In genomic region chr3:184513276-184514150, GRCh38 we compare ENCODE assay signal across 8 cellular contexts. TPM values are rescaled to one million over a fixed set of nuclear protein-coding genes. Genes with fewer than 3 reads are reported as not detected.
DNase-seq lines count a peak whose midpoint lies in the region; ATAC-seq and TF ChIP-seq lines count a peak whose summit lies in the region.

No MANE protein-coding gene starts in this region.

- CTCF ChIA-PET in activated B cell treated with CpG ODN at 0.5 μM for 24 hours (lab: Charles Lee) = interaction anchor here (0.8 to 5.5 kb wide), 26 partner anchors 10 to 629 kb away, joined by 3 to 75 read pairs (median 5); partner anchors contain the start of genes CLCN2, PARL and POLR2H

- H3K4me3 Mint-ChIP-seq in activated B cell treated with CpG ODN at 0.5 μM for 24 hours = peak overlapping the region; percentile 57

- intact Hi-C loops in activated B cell treated with CpG ODN at 0.5 μM for 24 hours (cut with micrococcal nuclease) = loop anchor here (1.0 to 2.0 kb wide), 6 partner anchors 95 to 618 kb away; partner anchors contain the start of gene VWA5B2

- POLR2A ChIA-PET in activated B cell treated with CpG ODN at 0.5 μM for 24 hours (lab: Charles Lee) = interaction anchor here (0.6 to 1.3 kb wide), 5 partner anchors 150 to 618 kb away, joined by 3 to 5 read pairs (median 4); no protein-coding TSS in a partner anchor

- H3K36me3 Mint-ChIP-seq in activated B cell treated with CpG ODN at 0.5 μM for 24 hours (ENCODE audit: low read depth) = no peaks in the 10 kb centered on the region

- H3K27ac ChIP-seq in caudate nucleus (ENCODE audit: low read depth, low read length) = no peak overlapping the region

- DNase-seq in GM13976 (ENCODE audit: low spot score) = peak; percentile 94
- DNase-seq in NCI-H2227 (lab: John Stamatoyannopoulos, UW; ENCODE audit: unreplicated experiment) = peak; percentile 93
- DNase-seq in activated B cell treated with CpG ODN at 0.5 μM for 24 hours = peak; percentile 75
- DNase-seq in caudate nucleus (lab: John Stamatoyannopoulos, UW) = peak in 56 of 61 donors; percentile 1 to 77 (median 54)
- DNase-seq in islet precursor cell = peak; percentile 93
- DNase-seq in stimulated activated CD4-positive, alpha-beta T cell treated with anti-CD3 and anti-CD28 coated beads, Interleukin-12 subunit alpha, Interleukin-12 subunit beta, amount 100 ng/mL, for 24 hours (ENCODE audit: low read depth in 2 of 2) = peak; percentile 67 to 87

- TF ChIP-seq CTCF in GM13976 (IDR thresholded peaks at IDR 0.05; ENCODE audit: borderline replicate concordance, control extremely low read depth, extremely low read depth, insufficient read depth, missing control alignments) (peak; percentile 84), activated B cell treated with CpG ODN at 0.5 μM for 24 hours (IDR thresholded peaks at IDR 0.05) (no peak)

- no peak overlapping the region for H3K27ac Mint-ChIP-seq in activated B cell treated with CpG ODN at 0.5 μM for 24 hours

- peaks cover 3% of the 10 kb centered on the region for H3K9me3 Mint-ChIP-seq in activated B cell treated with CpG ODN at 0.5 μM for 24 hours

- in situ Hi-C loops in GM13976 (cut with MboI; ENCODE audit: low sequenced_read_pairs, unreplicated experiment) = no loop called here

- ATAC-seq in HG03097 (IDR thresholded peaks at IDR 0.05; ENCODE audit: low FRiP score, unreplicated experiment) = peak; percentile 79
- peak; percentile 100 for ATAC-seq in activated B cell treated with CpG ODN at 0.5 μM for 24 hours (ENCODE audit: low read depth)
- no peak for ATAC-seq in GM19328 (IDR thresholded peaks at IDR 0.05; ENCODE audit: unreplicated experiment)

- H3K27me3 Mint-ChIP-seq in activated B cell treated with CpG ODN at 0.5 μM for 24 hours = peaks cover 41% of the 10 kb centered on the region

- H3K4me1 Mint-ChIP-seq in activated B cell treated with CpG ODN at 0.5 μM for 24 hours = peaks cover 11% of the 10 kb centered on the region

RNA-seq across cellular contexts. Expression of gene EPHB3, which starts 48.1 kb away (rescaled TPM):
- total RNA-seq in activated B cell treated with CpG ODN at 0.5 μM for 24 hours = 0.05 and 0.07 TPM in 2 replicates
